In the genomic region with DNA sequence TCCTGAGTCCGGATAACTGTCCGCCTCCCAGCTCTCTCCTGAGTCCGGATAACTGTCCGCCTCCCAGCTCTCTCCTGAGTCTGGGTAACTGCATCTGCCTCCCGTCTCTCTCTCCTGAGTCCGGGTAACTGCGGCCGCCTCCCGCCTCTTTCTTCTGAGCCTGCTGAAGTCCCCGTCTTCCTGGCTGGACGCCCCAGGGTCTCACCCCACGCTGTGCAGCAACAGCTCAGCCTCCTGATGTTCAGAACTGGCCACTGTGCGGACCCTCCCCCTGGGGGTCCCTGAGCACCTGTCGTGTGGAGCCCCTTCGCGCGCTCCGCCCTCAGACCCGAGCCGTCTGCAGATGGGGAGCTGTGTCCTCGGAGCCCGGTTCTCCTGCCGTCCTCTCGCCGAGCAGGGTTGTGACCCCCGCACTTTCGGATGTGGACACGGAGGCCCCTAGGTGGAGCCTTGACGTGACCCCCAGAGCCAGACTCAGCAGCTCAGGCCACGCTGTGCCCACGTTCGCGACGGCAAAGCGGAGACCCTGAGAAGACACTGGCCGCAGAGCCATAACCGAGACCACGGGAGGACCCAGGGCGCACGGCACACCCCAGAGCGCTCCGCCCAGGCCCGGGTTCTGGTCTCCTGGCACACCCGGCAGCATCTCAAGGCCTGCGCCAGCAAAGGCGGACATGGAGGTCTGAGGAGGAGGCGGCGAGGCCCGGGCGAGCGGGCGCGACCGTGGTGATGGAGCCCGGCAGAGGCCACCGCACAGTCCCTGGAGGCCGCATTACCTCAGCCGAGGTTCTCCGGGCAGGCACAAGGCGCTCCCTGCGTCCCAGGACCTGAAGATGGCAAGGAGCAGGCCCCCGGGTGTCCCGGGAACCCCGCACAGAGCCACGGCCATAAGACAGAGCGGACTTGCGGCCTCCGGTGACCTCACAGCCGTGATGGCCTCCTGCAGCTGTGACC, we compare ENCODE assay signal across 19 cellular contexts. TPM values are rescaled to one million over a fixed set of nuclear protein-coding genes. Genes with fewer than 3 reads are reported as not detected.
DNase-seq lines count a peak whose midpoint lies in the region; ATAC-seq and TF ChIP-seq lines count a peak whose summit lies in the region.
"Had no signal": no experiment of that assay in that cellular context is flagged by ENCODE, and none has a peak within 500 bp of the region (broad histone marks: within the 10 kb centered on the region; RNA-seq: fewer than 3 reads in every experiment).

No MANE protein-coding gene starts in this region.

- H3K36me3 Mint-ChIP-seq in glutamatergic neuron (ENCODE audit: unreplicated experiment), result no peaks in the 10 kb centered on the region

- H2BK5ac ChIP-seq in IMR-90 (ENCODE audit: low read depth, low read length, poor library complexity, severe bottlenecking) (no peak overlapping the region), trophoblast cell (ENCODE audit: low read depth, low read length, poor library complexity) (no peak overlapping the region)

- dilution Hi-C loops in IMR-90 (cut with HindIII; ENCODE audit: low sequenced_read_pairs, unreplicated experiment), result no loop called here

- ATAC-seq in IMR-90 (ENCODE audit: low read depth), result no peak

- H2AFZ ChIP-seq in IMR-90 (replicated peaks; ENCODE audit: low read length, poor library complexity) (no peak overlapping the region), trophoblast cell (ENCODE audit: insufficient read depth, low read length, poor library complexity) (no peak overlapping the region)
- H2AFZ ChIP-seq: PC-9 had no signal

- peaks cover 4% of the 10 kb centered on the region; the same call in 1 of the 2 replicates for H3K9me1 ChIP-seq in IMR-90 (ENCODE audit: insufficient read depth, low read length)

- H4K8ac ChIP-seq in IMR-90 (ENCODE audit: low read depth in 2 of 2, low read length in 2 of 2) (no peak overlapping the region), trophoblast cell (ENCODE audit: low read depth, low read length) (no peak overlapping the region)

- peak overlapping the region; percentile 22 for H3K27ac Mint-ChIP-seq in glutamatergic neuron (ENCODE audit: unreplicated experiment)
- H3K27ac Mint-ChIP-seq: B cell had no signal

- peaks cover 6 to 61% of the 10 kb centered on the region in 2 experiments for H3K79me1 ChIP-seq in IMR-90 (ENCODE audit: low read depth in 1 of 2, low read length in 2 of 2)
- H3K79me1 ChIP-seq in trophoblast cell (ENCODE audit: low read length), result peaks cover 3% of the 10 kb centered on the region

- H2AK5ac ChIP-seq in IMR-90 (ENCODE audit: low read depth, low read length) (no peak overlapping the region), trophoblast cell (ENCODE audit: low read length) (no peak overlapping the region)

- CTCF ChIA-PET in IMR-90 (lab: Yijun Ruan, JAX), result no interaction called here
- CTCF ChIA-PET in RWPE1 (lab: Yijun Ruan, JAX), result interaction anchor here (0.5 to 0.6 kb wide), 2 partner anchors 9 to 102 kb away, joined by 3 to 5 read pairs; no protein-coding TSS in a partner anchor

- H3K9me3 ChIP-seq in IMR-90 (ENCODE audit: control insufficient read depth, insufficient read depth, low read length), result no peaks in the 10 kb centered on the region
- H3K9me3 ChIP-seq in trophoblast cell (ENCODE audit: insufficient read depth, low read depth, low read length), result peaks cover 1% of the 10 kb centered on the region
- H3K9me3 ChIP-seq: MG63 had no signal

- no peak for TF ChIP-seq POLR2A in IMR-90 (IDR thresholded peaks at IDR 0.05; ENCODE audit: low read depth, low read length)

- peaks cover 9% of the 10 kb centered on the region for H3K27me3 Mint-ChIP-seq in glutamatergic neuron (ENCODE audit: unreplicated experiment)
- H3K27me3 Mint-ChIP-seq: B cell had no signal

- H4K5ac ChIP-seq in IMR-90 (ENCODE audit: low read depth, low read length), result no peak overlapping the region

- H3K23ac ChIP-seq in IMR-90 (ENCODE audit: low read depth, low read length) (no peak overlapping the region), trophoblast cell (ENCODE audit: low read length) (no peak overlapping the region)

- no TSS peak for BruUV-seq in IMR-90 (replicated peaks; lab: Mats Ljungman, UMichigan)

- H4K12ac ChIP-seq in trophoblast cell (ENCODE audit: low read depth, low read length), result no peak overlapping the region

- in situ Hi-C loops in IMR-90 (cut with MboI; ENCODE audit: low sequenced_read_pairs), result no loop called here

- peak overlapping the region; percentile 28 for H2AK9ac ChIP-seq in IMR-90 (replicated peaks; ENCODE audit: low read depth, low read length, poor library complexity)

- H3K9me3 Mint-ChIP-seq in glutamatergic neuron (ENCODE audit: unreplicated experiment), result no peaks in the 10 kb centered on the region

- DNase-seq in IMR-90, result no peak
- DNase-seq in RWPE1 (ENCODE audit: low spot score), result no peak
- no peak for DNase-seq in glutamatergic neuron
- no peak for DNase-seq in trophoblast cell
- no peak for DNase-seq in stimulated activated CD4-positive, alpha-beta T cell treated with anti-CD3 and anti-CD28 coated beads, Interleukin-2, amount 100 ng/mL, for 48 hours
- no peak for DNase-seq in COLO668 (lab: John Stamatoyannopoulos, UW; ENCODE audit: unreplicated experiment)
- no peak for DNase-seq in kidney tubule cell (ENCODE audit: low spot score)
- DNase-seq: KG1; MG63; NCI-H2029; NCI-H446; NCI-H524 treated with DMSO at 0.1 percent for 48 hours; NCI-H82; NK-92 treated with Interleukin-12 subunit alpha and Interleukin-12 subunit beta, amount 100 ng/mL, for 24 hours; PC-9; RPMI8226; SIG-M5 had no signal

- no peak overlapping the region for H2BK20ac ChIP-seq in IMR-90 (ENCODE audit: low read depth, low read length)

- H4K20me1 ChIP-seq in IMR-90 (ENCODE audit: insufficient read depth, low read length), result peaks cover 60% of the 10 kb centered on the region

- H3K4me1 ChIP-seq in IMR-90 (ENCODE audit: control insufficient read depth, insufficient read depth, low read length) (peaks cover 22% of the 10 kb centered on the region), trophoblast cell (ENCODE audit: control insufficient read depth in 1 of 2, insufficient read depth in 2 of 2, low read length in 2 of 2) (peaks cover 12 to 24% of the 10 kb centered on the region in 2 experiments)

- H3K36me3 ChIP-seq in IMR-90 (ENCODE audit: control insufficient read depth, insufficient read depth, low read length) (peaks cover 22% of the 10 kb centered on the region), trophoblast cell (ENCODE audit: control insufficient read depth in 1 of 2, insufficient read depth in 2 of 2, low read length in 2 of 2) (peaks cover 10 to 14% of the 10 kb centered on the region in 2 experiments)

- H2BK15ac ChIP-seq in IMR-90 (ENCODE audit: low read depth, low read length), result no peak overlapping the region

- H3K27ac ChIP-seq in IMR-90 (ENCODE audit: insufficient read depth, low read length) (no peak overlapping the region), RWPE1 (peak overlapping the region; percentile 98), trophoblast cell (ENCODE audit: low read depth, low read length) (no peak overlapping the region)
- H3K27ac ChIP-seq: PC-9, SK-N-MC had no signal

- WGBS in IMR-90 (ENCODE audit: extremely low coverage in 2 of 2, insufficient read length in 1 of 2), 2 experiments, result 95% methylated on average over 41 of the region's 69 CpGs; no CpG with 5 or more reads in 1 of the 2 experiments
- no CpG with 5 or more reads among the region's 69 CpGs for WGBS in trophoblast cell (ENCODE audit: extremely low coverage, insufficient coverage, insufficient read length)

- H3K4me1 Mint-ChIP-seq in glutamatergic neuron (ENCODE audit: low read depth, unreplicated experiment), result peaks cover 1% of the 10 kb centered on the region

- intact Hi-C loops in IMR-90 (cut with micrococcal nuclease), result no loop called here

- no peak overlapping the region for H3K18ac ChIP-seq in IMR-90 (ENCODE audit: low read depth, low read length)
- H3K18ac ChIP-seq in trophoblast cell (ENCODE audit: low read length), result peak overlapping the region; percentile 29

- no peak overlapping the region for H3K4me2 ChIP-seq in IMR-90 (ENCODE audit: low read depth, low read length)
- no peak overlapping the region for H3K4me2 ChIP-seq in trophoblast cell (ENCODE audit: low read length)
- H3K4me2 ChIP-seq: PC-9 had no signal

- no peak overlapping the region for H2BK12ac ChIP-seq in trophoblast cell (ENCODE audit: low read length)

- H2BK120ac ChIP-seq in IMR-90 (ENCODE audit: low read depth, low read length) (no peak overlapping the region), trophoblast cell (ENCODE audit: insufficient read depth, low read length, poor library complexity) (no peak overlapping the region)

- TF ChIP-seq RAD21 in IMR-90 (IDR thresholded peaks at IDR 0.05; ENCODE audit: low read length), result no peak

- peaks cover 2% of the 10 kb centered on the region for H3K79me2 ChIP-seq in trophoblast cell (ENCODE audit: control insufficient read depth, insufficient read depth, low read length, poor library complexity)

- TF ChIP-seq CTCF in IMR-90 (conservative IDR thresholded peaks at IDR 0.05; ENCODE audit: low read depth, low read length) (no peak), RWPE1 (conservative IDR thresholded peaks at IDR 0.05; ENCODE audit: low read depth) (no peak), glutamatergic neuron (IDR thresholded peaks at IDR 0.05; ENCODE audit: partially characterized antibody, unreplicated experiment) (no peak)

- no peak overlapping the region for H3K4me3 Mint-ChIP-seq in glutamatergic neuron (ENCODE audit: unreplicated experiment)
- H3K4me3 Mint-ChIP-seq: B cell had no signal

- POLR2A ChIA-PET in IMR-90 (lab: Charles Lee; ENCODE audit: unreplicated experiment) (no interaction called here), RWPE1 (lab: Yijun Ruan, JAX; ENCODE audit: low non-redundant PET) (no interaction called here)

- H3K9ac ChIP-seq in IMR-90 (ENCODE audit: low read depth, low read length) (no peak overlapping the region), trophoblast cell (ENCODE audit: low read length) (no peak overlapping the region)

- H3K4ac ChIP-seq in IMR-90 (ENCODE audit: low read depth, low read length), result no peak overlapping the region
- H3K4ac ChIP-seq in trophoblast cell (ENCODE audit: low read depth, low read length), result peak overlapping the region; percentile 34

- H3K56ac ChIP-seq in IMR-90 (ENCODE audit: extremely low read depth, insufficient read depth, low read length), result no peak overlapping the region

- H4K91ac ChIP-seq in IMR-90 (ENCODE audit: insufficient read depth, low read depth, low read length), result no peak overlapping the region
- no peak overlapping the region for H4K91ac ChIP-seq in trophoblast cell (ENCODE audit: low read depth, low read length)

- H3K27me3 ChIP-seq in IMR-90 (ENCODE audit: control insufficient read depth, insufficient read depth, low read length) (no peaks in the 10 kb centered on the region), trophoblast cell (ENCODE audit: insufficient read depth, low read length) (no peaks in the 10 kb centered on the region)
- H3K27me3 ChIP-seq: MG63 had no signal

- H3K4me3 ChIP-seq in IMR-90 (ENCODE audit: insufficient read depth, low read depth, low read length) (no peak overlapping the region), trophoblast cell (ENCODE audit: low read depth, low read length) (no peak overlapping the region)
- H3K4me3 ChIP-seq: MG63, PC-9, SK-N-MC had no signal

- H3K14ac ChIP-seq in IMR-90 (replicated peaks; ENCODE audit: low read depth, low read length) (no peak overlapping the region), trophoblast cell (ENCODE audit: low read length) (no peak overlapping the region)

RNA-seq across cellular contexts. Expression of a gene that starts 15.9 kb away (rescaled TPM):
- 13.4 and 13.6 TPM in 2 replicates for total RNA-seq in IMR-90 (2012; rRNA removed)
- polyA plus RNA-seq in IMR-90 (2012; rRNA removed), result 40.4 and 40.5 TPM in 2 replicates
- polyA plus RNA-seq in IMR-90 (2012; cell fraction: cytosol; rRNA removed), result 16.4 and 33.2 TPM in 2 replicates
- 123 and 292 TPM in 2 replicates for polyA plus RNA-seq in IMR-90 (2012; cell fraction: nucleus; rRNA removed; ENCODE audit: low replicate concordance)
- 65.5 TPM for total RNA-seq in glutamatergic neuron (ENCODE audit: unreplicated experiment)
- 21.2 and 22.5 TPM in 2 replicates for polyA plus RNA-seq in trophoblast cell (2013)

RNA-seq across cellular contexts. Expression of a gene that starts 47.4 kb away (rescaled TPM):
- total RNA-seq in IMR-90 (2012; rRNA removed) (39.3 and 45.0 TPM in 2 replicates), glutamatergic neuron (ENCODE audit: unreplicated experiment) (48.2 TPM)
- 40.9 and 42.8 TPM in 2 replicates for polyA plus RNA-seq in IMR-90 (2012; rRNA removed)
- polyA plus RNA-seq in IMR-90 (2012; cell fraction: cytosol; rRNA removed), result 35.6 and 50.4 TPM in 2 replicates
- 146 and 257 TPM in 2 replicates for polyA plus RNA-seq in IMR-90 (2012; cell fraction: nucleus; rRNA removed; ENCODE audit: low replicate concordance)
- 32.9 and 33.1 TPM in 2 replicates for polyA plus RNA-seq in trophoblast cell (2013)

RNA-seq across cellular contexts. Expression of a gene that starts 54.4 kb away (rescaled TPM):
- 357 and 415 TPM in 2 replicates for total RNA-seq in IMR-90 (2012; rRNA removed)
- polyA plus RNA-seq in IMR-90 (2012; rRNA removed), result 1,083 and 1,136 TPM in 2 replicates
- 2,056 and 2,058 TPM in 2 replicates for polyA plus RNA-seq in IMR-90 (2012; cell fraction: cytosol; rRNA removed)
- 1,128 and 1,215 TPM in 2 replicates for polyA plus RNA-seq in IMR-90 (2012; cell fraction: nucleus; rRNA removed; ENCODE audit: low replicate concordance)
- 210 TPM for total RNA-seq in glutamatergic neuron (ENCODE audit: unreplicated experiment)
- 795 and 804 TPM in 2 replicates for polyA plus RNA-seq in trophoblast cell (2013)
